Comparison of ENCODE assay signal across 17 cellular contexts in genomic region chrX:39047174-39047573, GRCh38.
DNase-seq lines count a peak whose midpoint lies in the region; ATAC-seq and TF ChIP-seq lines count a peak whose summit lies in the region.
"Had no signal": no experiment of that assay in that cellular context is flagged by ENCODE, and none has a peak within 500 bp of the region (broad histone marks: within the 10 kb centered on the region; RNA-seq: fewer than 3 reads in every experiment).

No MANE protein-coding gene starts in this region.

- no peaks in the 10 kb centered on the region for H3K9me3 ChIP-seq in body of pancreas
- H3K9me3 ChIP-seq: BLaER1, Caco-2, HAP-1 had no signal

- peaks cover 76% of the 10 kb centered on the region for H3K4me1 ChIP-seq in body of pancreas
- H3K4me1 ChIP-seq: HAP-1 had no signal

- H3K27ac ChIP-seq in body of pancreas = peak overlapping the region in 1 of 4 donors; percentile 30
- H3K27ac ChIP-seq: BLaER1, C4-2B had no signal

- peak in 1 of 3 donors; percentile 1 for TF ChIP-seq POLR2A in body of pancreas (IDR thresholded peaks at IDR 0.05)

- in situ Hi-C loops in GM13977 (cut with MboI; ENCODE audit: low pct_unique_long_range_greater_than_20kb, low sequenced_read_pairs, unreplicated experiment) = no loop called here

- no peak overlapping the region for H3K4me3 ChIP-seq in body of pancreas
- H3K4me3 ChIP-seq: BLaER1, GM12878, HAP-1 had no signal

- CTCF ChIA-PET in GM10248 (lab: Yijun Ruan, JAX) = no interaction called here

- H3K27me3 ChIP-seq in body of pancreas = no peaks in the 10 kb centered on the region
- H3K27me3 ChIP-seq: BLaER1 had no signal

- ATAC-seq in body of pancreas = peak; percentile 54
- ATAC-seq: CD8-positive, alpha-beta T cell; GM12878 had no signal

- H3K36me3 ChIP-seq in body of pancreas (replicated peaks in 1 of 2; ENCODE audit: insufficient read depth in 1 of 2, low read depth in 2 of 2) = no peaks in the 10 kb centered on the region
- H3K36me3 ChIP-seq: BLaER1, HAP-1 had no signal

- WGBS in body of pancreas, 2 donors = 38 to 83% methylated on average over 1 to 2 of the region's 2 CpGs

- DNase-seq in MV-4-11 (lab: John Stamatoyannopoulos, UW) = peak; percentile 45
- DNase-seq in OCI-M1 (lab: John Stamatoyannopoulos, UW) = peak; percentile 2
- no peak for DNase-seq in body of pancreas
- no peak for DNase-seq in GM13977 (ENCODE audit: low spot score)
- DNase-seq in GM10248 (ENCODE audit: extremely low spot score) = no peak
- no peak for DNase-seq in NCI-H1930 (lab: John Stamatoyannopoulos, UW)
- DNase-seq: Caco-2; CD4-positive, CD25-positive, alpha-beta regulatory T cell; CD8-positive, alpha-beta T cell; DMS153; DND-41; GOT3; HFFc6 had no signal

- POLR2A ChIA-PET in GM10248 (lab: Yijun Ruan, JAX) = no interaction called here

- no peak for TF ChIP-seq CTCF in body of pancreas (IDR thresholded peaks at IDR 0.05)
- no peak for TF ChIP-seq CTCF in GM13977 (IDR thresholded peaks at IDR 0.05; ENCODE audit: extremely low read depth, insufficient read depth, missing control alignments)
- no peak for TF ChIP-seq CTCF in GM10248 (IDR thresholded peaks at IDR 0.05; ENCODE audit: control extremely low read depth, extremely low read depth, low read depth, missing control alignments)

- intact Hi-C loops in body of pancreas (cut with DNase I) = no loop called here

Comparison
In these comparisons a context has a peak if more than half of its experiments do, and no peak if none do; other contexts are left out.
1. DNase-seq: peak in MV-4-11 (single experiment) and OCI-M1 (single experiment); none in body of pancreas (0 of 4), GM13977 (single experiment), GM10248 (single experiment) and NCI-H1930 (0 of 2).